ENCODE assay signal across 1 cellular context in the genomic region with DNA sequence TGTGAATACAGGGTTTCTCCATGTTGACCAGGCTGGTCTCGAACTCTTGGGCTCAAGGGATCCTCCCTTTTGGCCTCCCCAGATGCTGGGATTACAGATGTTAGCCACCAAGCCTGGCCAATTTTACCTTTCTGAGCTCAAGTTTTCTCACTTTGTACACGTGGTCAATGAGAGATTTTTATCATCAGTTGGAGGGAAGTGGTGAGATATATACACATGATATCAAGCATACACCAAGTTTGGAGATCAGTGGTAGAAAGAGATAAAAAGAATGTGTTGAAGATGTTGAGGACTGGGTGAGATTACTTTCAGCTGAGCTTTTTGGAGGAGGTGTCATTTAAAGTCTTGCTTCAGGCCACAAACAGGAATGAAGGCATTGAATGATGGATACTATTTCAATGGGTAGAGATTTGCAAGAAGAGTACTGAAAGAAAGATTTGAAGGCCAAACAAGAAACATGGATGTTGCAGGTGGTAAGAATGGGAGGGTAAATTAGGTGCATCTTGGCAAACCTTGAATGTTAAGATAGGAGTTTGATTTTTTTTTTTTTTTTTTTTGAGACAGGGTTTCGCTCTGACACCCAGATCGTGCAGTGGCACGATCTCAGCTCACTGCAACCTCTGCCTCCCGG.
TF ChIP-seq lines count a peak whose summit lies in the region.

No MANE protein-coding gene starts in this region.

TF ChIP-seq in K562, 482 proteins besides CTCF, POLR2A, EP300 and RAD21 (continued from another document and continues in another):
- TF ChIP-seq FOXK1 (CRISPR knock-in tag; IDR thresholded peaks at IDR 0.05; ENCODE audit: borderline replicate concordance) = 0 out of 2 replicates have a peak, but pooled peaks have one; percentile 21
- TF ChIP-seq, protein P1, sequence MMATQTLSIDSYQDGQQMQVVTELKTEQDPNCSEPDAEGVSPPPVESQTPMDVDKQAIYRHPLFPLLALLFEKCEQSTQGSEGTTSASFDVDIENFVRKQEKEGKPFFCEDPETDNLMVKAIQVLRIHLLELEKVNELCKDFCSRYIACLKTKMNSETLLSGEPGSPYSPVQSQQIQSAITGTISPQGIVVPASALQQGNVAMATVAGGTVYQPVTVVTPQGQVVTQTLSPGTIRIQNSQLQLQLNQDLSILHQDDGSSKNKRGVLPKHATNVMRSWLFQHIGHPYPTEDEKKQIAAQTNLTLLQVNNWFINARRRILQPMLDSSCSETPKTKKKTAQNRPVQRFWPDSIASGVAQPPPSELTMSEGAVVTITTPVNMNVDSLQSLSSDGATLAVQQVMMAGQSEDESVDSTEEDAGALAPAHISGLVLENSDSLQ (IDR thresholded peaks at IDR 0.05) = peak; percentile 64; the same call in 1 of the 2 replicates
- peak; percentile 71 for TF ChIP-seq GABPA (tag; conservative IDR thresholded peaks at IDR 0.05; ENCODE audit: low read depth)
- no peak for TF ChIP-seq ATF1 (CRISPR knock-in tag; IDR thresholded peaks at IDR 0.05)
- 0 out of 2 replicates have a peak, but pooled peaks have one; percentile 20 for TF ChIP-seq ATF1 (tag; IDR thresholded peaks at IDR 0.05)
- TF ChIP-seq IRF1 (CRISPR knock-in tag; IDR thresholded peaks at IDR 0.05; ENCODE audit: borderline replicate concordance) = no peak
- TF ChIP-seq TBL1XR1 (IDR thresholded peaks at IDR 0.05; ENCODE audit: low read length in 2 of 2) = peak in 1 of 2 experiments; percentile 67; a peak in 2 of 4 replicates
- 0 out of 4 replicates have a peak, but pooled peaks of 1 of the 2 experiments have one; percentile 53 for TF ChIP-seq HDAC1 (IDR thresholded peaks at IDR 0.05)
- TF ChIP-seq TAF15 (IDR thresholded peaks at IDR 0.05; ENCODE audit: low read depth, low read length) = no peak
- TF ChIP-seq HDAC2 (IDR thresholded peaks at IDR 0.05) = 0 out of 2 replicates have a peak, but pooled peaks have one; percentile 53
- TF ChIP-seq KLF16 (IDR thresholded peaks at IDR 0.05) = peak; percentile 57; the same call in 1 of the 2 replicates
- peak; percentile 44 to 65; a peak in 2 of 4 replicates for TF ChIP-seq KDM1A (IDR thresholded peaks at IDR 0.05)
- 0 out of 2 replicates have a peak, but pooled peaks have one; percentile 1 for TF ChIP-seq CREM (IDR thresholded peaks at IDR 0.05; ENCODE audit: low read depth)
- no peak for TF ChIP-seq DNMT1 (IDR thresholded peaks at IDR 0.05)
- TF ChIP-seq CREB3L1 (IDR thresholded peaks at IDR 0.05; ENCODE audit: borderline replicate concordance, low read depth) = peak; percentile 41; the same call in 1 of the 2 replicates
- no peak for TF ChIP-seq THAP7 (CRISPR knock-in tag; IDR thresholded peaks at IDR 0.05)
- 0 out of 2 replicates have a peak, but pooled peaks have one; percentile 25 for TF ChIP-seq KHSRP (IDR thresholded peaks at IDR 0.05)
- TF ChIP-seq, protein P2, sequence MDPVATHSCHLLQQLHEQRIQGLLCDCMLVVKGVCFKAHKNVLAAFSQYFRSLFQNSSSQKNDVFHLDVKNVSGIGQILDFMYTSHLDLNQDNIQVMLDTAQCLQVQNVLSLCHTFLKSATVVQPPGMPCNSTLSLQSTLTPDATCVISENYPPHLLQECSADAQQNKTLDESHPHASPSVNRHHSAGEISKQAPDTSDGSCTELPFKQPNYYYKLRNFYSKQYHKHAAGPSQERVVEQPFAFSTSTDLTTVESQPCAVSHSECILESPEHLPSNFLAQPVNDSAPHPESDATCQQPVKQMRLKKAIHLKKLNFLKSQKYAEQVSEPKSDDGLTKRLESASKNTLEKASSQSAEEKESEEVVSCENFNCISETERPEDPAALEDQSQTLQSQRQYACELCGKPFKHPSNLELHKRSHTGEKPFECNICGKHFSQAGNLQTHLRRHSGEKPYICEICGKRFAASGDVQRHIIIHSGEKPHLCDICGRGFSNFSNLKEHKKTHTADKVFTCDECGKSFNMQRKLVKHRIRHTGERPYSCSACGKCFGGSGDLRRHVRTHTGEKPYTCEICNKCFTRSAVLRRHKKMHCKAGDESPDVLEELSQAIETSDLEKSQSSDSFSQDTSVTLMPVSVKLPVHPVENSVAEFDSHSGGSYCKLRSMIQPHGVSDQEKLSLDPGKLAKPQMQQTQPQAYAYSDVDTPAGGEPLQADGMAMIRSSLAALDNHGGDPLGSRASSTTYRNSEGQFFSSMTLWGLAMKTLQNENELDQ (CRISPR knock-in tag; IDR thresholded peaks at IDR 0.05; ENCODE audit: borderline replicate concordance) = no peak
- TF ChIP-seq GTF3C2 (IDR thresholded peaks at IDR 0.05; ENCODE audit: borderline replicate concordance, extremely low read depth, insufficient read length) = peak; percentile 53
- TF ChIP-seq ARID1B (IDR thresholded peaks at IDR 0.05) = peak; percentile 84
- 0 out of 2 replicates have a peak, but pooled peaks have one; percentile 43 for TF ChIP-seq ZNF12 (CRISPR knock-in tag; IDR thresholded peaks at IDR 0.05)
- TF ChIP-seq, protein P3, sequence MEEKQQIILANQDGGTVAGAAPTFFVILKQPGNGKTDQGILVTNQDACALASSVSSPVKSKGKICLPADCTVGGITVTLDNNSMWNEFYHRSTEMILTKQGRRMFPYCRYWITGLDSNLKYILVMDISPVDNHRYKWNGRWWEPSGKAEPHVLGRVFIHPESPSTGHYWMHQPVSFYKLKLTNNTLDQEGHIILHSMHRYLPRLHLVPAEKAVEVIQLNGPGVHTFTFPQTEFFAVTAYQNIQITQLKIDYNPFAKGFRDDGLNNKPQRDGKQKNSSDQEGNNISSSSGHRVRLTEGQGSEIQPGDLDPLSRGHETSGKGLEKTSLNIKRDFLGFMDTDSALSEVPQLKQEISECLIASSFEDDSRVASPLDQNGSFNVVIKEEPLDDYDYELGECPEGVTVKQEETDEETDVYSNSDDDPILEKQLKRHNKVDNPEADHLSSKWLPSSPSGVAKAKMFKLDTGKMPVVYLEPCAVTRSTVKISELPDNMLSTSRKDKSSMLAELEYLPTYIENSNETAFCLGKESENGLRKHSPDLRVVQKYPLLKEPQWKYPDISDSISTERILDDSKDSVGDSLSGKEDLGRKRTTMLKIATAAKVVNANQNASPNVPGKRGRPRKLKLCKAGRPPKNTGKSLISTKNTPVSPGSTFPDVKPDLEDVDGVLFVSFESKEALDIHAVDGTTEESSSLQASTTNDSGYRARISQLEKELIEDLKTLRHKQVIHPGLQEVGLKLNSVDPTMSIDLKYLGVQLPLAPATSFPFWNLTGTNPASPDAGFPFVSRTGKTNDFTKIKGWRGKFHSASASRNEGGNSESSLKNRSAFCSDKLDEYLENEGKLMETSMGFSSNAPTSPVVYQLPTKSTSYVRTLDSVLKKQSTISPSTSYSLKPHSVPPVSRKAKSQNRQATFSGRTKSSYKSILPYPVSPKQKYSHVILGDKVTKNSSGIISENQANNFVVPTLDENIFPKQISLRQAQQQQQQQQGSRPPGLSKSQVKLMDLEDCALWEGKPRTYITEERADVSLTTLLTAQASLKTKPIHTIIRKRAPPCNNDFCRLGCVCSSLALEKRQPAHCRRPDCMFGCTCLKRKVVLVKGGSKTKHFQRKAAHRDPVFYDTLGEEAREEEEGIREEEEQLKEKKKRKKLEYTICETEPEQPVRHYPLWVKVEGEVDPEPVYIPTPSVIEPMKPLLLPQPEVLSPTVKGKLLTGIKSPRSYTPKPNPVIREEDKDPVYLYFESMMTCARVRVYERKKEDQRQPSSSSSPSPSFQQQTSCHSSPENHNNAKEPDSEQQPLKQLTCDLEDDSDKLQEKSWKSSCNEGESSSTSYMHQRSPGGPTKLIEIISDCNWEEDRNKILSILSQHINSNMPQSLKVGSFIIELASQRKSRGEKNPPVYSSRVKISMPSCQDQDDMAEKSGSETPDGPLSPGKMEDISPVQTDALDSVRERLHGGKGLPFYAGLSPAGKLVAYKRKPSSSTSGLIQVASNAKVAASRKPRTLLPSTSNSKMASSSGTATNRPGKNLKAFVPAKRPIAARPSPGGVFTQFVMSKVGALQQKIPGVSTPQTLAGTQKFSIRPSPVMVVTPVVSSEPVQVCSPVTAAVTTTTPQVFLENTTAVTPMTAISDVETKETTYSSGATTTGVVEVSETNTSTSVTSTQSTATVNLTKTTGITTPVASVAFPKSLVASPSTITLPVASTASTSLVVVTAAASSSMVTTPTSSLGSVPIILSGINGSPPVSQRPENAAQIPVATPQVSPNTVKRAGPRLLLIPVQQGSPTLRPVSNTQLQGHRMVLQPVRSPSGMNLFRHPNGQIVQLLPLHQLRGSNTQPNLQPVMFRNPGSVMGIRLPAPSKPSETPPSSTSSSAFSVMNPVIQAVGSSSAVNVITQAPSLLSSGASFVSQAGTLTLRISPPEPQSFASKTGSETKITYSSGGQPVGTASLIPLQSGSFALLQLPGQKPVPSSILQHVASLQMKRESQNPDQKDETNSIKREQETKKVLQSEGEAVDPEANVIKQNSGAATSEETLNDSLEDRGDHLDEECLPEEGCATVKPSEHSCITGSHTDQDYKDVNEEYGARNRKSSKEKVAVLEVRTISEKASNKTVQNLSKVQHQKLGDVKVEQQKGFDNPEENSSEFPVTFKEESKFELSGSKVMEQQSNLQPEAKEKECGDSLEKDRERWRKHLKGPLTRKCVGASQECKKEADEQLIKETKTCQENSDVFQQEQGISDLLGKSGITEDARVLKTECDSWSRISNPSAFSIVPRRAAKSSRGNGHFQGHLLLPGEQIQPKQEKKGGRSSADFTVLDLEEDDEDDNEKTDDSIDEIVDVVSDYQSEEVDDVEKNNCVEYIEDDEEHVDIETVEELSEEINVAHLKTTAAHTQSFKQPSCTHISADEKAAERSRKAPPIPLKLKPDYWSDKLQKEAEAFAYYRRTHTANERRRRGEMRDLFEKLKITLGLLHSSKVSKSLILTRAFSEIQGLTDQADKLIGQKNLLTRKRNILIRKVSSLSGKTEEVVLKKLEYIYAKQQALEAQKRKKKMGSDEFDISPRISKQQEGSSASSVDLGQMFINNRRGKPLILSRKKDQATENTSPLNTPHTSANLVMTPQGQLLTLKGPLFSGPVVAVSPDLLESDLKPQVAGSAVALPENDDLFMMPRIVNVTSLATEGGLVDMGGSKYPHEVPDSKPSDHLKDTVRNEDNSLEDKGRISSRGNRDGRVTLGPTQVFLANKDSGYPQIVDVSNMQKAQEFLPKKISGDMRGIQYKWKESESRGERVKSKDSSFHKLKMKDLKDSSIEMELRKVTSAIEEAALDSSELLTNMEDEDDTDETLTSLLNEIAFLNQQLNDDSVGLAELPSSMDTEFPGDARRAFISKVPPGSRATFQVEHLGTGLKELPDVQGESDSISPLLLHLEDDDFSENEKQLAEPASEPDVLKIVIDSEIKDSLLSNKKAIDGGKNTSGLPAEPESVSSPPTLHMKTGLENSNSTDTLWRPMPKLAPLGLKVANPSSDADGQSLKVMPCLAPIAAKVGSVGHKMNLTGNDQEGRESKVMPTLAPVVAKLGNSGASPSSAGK (IDR thresholded peaks at IDR 0.05) = peak; percentile 88
- peak; percentile 50; the same call in 1 of the 2 replicates for TF ChIP-seq PML (IDR thresholded peaks at IDR 0.05; ENCODE audit: low read length)
- TF ChIP-seq, protein P4, sequence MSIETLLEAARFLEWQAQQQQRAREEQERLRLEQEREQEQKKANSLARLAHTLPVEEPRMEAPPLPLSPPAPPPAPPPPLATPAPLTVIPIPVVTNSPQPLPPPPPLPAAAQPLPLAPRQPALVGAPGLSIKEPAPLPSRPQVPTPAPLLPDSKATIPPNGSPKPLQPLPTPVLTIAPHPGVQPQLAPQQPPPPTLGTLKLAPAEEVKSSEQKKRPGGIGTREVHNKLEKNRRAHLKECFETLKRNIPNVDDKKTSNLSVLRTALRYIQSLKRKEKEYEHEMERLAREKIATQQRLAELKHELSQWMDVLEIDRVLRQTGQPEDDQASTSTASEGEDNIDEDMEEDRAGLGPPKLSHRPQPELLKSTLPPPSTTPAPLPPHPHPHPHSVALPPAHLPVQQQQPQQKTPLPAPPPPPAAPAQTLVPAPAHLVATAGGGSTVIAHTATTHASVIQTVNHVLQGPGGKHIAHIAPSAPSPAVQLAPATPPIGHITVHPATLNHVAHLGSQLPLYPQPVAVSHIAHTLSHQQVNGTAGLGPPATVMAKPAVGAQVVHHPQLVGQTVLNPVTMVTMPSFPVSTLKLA (conservative IDR thresholded peaks at IDR 0.05) = peak; percentile 37 to 50; a peak in 3 of 4 replicates
- peak; percentile 70; the same call in 1 of the 2 replicates for TF ChIP-seq SMARCA4 (IDR thresholded peaks at IDR 0.05)
- no peak for TF ChIP-seq SMARCB1 (IDR thresholded peaks at IDR 0.05; ENCODE audit: insufficient read length, low read depth)
- no peak for TF ChIP-seq POU5F1 (IDR thresholded peaks at IDR 0.05; ENCODE audit: borderline replicate concordance, low read depth, low read length, partially characterized antibody)
- TF ChIP-seq BHLHE40 (IDR thresholded peaks at IDR 0.05; ENCODE audit: low read length) = no peak
- TF ChIP-seq TAL1 (IDR thresholded peaks at IDR 0.05) = peak; percentile 72
